In genomic region chr3:49655731-49656285, GRCh38 we compare ENCODE assay signal across 29 cellular contexts.
"Had no signal": no experiment of that assay in that cellular context is flagged by ENCODE, and none has a peak within 500 bp of the region (broad histone marks: within the 10 kb centered on the region; RNA-seq: fewer than 3 reads in every experiment).

No MANE protein-coding gene starts in this region.

- H3K4me3 Mint-ChIP-seq: activated CD4-positive, alpha-beta memory T cell treated with anti-CD3 and anti-CD28 coated beads for 36 hours; activated CD4-positive, alpha-beta T cell treated with anti-CD3 and anti-CD28 coated beads for 36 hours; activated CD4-positive, alpha-beta T cell treated with anti-CD3 and anti-CD28 coated beads, Interleukin-2, amount 10 ng/mL, durations not matched to agents 24 days and 14 days; activated CD8-positive, alpha-beta T cell treated with anti-CD3 and anti-CD28 coated beads, Interleukin-2, amount 10 ng/mL, durations not matched to agents 7 days and 5 days; activated naive CD4-positive, alpha-beta T cell treated with anti-CD3 and anti-CD28 coated beads, Interleukin-2, amount 10 ng/mL, durations not matched to agents 7 days and 5 days; activated naive CD8-positive, alpha-beta T cell treated with anti-CD3 and anti-CD28 coated beads, Interleukin-2, amount 10 ng/mL, durations not matched to agents 7 days and 5 days; activated T-cell treated with anti-CD3 and anti-CD28 coated beads, Interleukin-2, amount 50 U/mL, for 24 hours; activated T-cell treated with anti-CD3 and anti-CD28 coated beads, Interleukin-2, amount 50 U/mL, for 72 hours; central memory CD8-positive, alpha-beta T cell; dendritic cell treated with granulocyte-macrophage colony-stimulating factor and Interleukin-4, amounts not matched to agents 40 ng/mL and 50 ng/mL, for 4 days had no signal

- H3K27me3 ChIP-seq: brain microvascular endothelial cell had no signal

- H3K27me3 Mint-ChIP-seq: activated CD4-positive, alpha-beta memory T cell treated with anti-CD3 and anti-CD28 coated beads for 36 hours; activated T-cell treated with anti-CD3 and anti-CD28 coated beads, Interleukin-2, amount 50 U/mL, for 24 hours; central memory CD8-positive, alpha-beta T cell had no signal

- H3K4me3 ChIP-seq: coronary artery, esophagus squamous epithelium, gastroesophageal sphincter had no signal

- H3K36me3 ChIP-seq: brain microvascular endothelial cell, esophagus squamous epithelium, gastroesophageal sphincter had no signal

- H3K36me3 Mint-ChIP-seq: activated CD4-positive, alpha-beta memory T cell treated with anti-CD3 and anti-CD28 coated beads for 36 hours; activated naive CD4-positive, alpha-beta T cell treated with anti-CD3 and anti-CD28 coated beads, Interleukin-2, amount 10 ng/mL, durations not matched to agents 7 days and 5 days; activated naive CD4-positive, alpha-beta T cell treated with anti-CD3 and anti-CD28 coated beads, Interleukin-2, amount 50 U/mL, for 72 hours; activated naive CD8-positive, alpha-beta T cell treated with anti-CD3 and anti-CD28 coated beads, Interleukin-2, amount 10 ng/mL, durations not matched to agents 7 days and 5 days had no signal

- H3K27ac ChIP-seq: brain microvascular endothelial cell, coronary artery, epithelial cell of prostate, esophagus squamous epithelium, gastroesophageal sphincter had no signal

- DNase-seq: activated CD4-positive, alpha-beta memory T cell treated with anti-CD3 and anti-CD28 coated beads for 36 hours; activated CD4-positive, alpha-beta T cell treated with anti-CD3 and anti-CD28 coated beads for 36 hours; activated CD4-positive, alpha-beta T cell treated with anti-CD3 and anti-CD28 coated beads, Interleukin-2, amount 10 ng/mL, durations not matched to agents 24 days and 14 days; activated CD4-positive, CD25-positive, alpha-beta regulatory T cell; activated CD4-positive, CD25-positive, alpha-beta regulatory T cell treated with anti-CD3 and anti-CD28 coated beads, Interleukin-2, amount 50 U/mL, for 72 hours; activated CD8-positive, alpha-beta memory T cell treated with anti-CD3 and anti-CD28 coated beads, Interleukin-2, amount 50 U/mL, for 48 hours; activated CD8-positive, alpha-beta T cell treated with anti-CD3 and anti-CD28 coated beads, Interleukin-2, amount 10 ng/mL, durations not matched to agents 7 days and 5 days; activated gamma-delta T cell; activated naive CD4-positive, alpha-beta T cell; activated naive CD4-positive, alpha-beta T cell treated with anti-CD3 and anti-CD28 coated beads, Interleukin-2, amount 10 ng/mL, durations not matched to agents 7 days and 5 days; activated naive CD8-positive, alpha-beta T cell treated with anti-CD3 and anti-CD28 coated beads, Interleukin-2, amount 10 ng/mL, durations not matched to agents 7 days and 5 days; activated T-cell treated with anti-CD3 and anti-CD28 coated beads for 4 hours; activated T-cell treated with anti-CD3 and anti-CD28 coated beads, Interleukin-2, amount 50 U/mL, for 24 hours; activated T-cell treated with anti-CD3 and anti-CD28 coated beads, Interleukin-2, amount 50 U/mL, for 72 hours; brain microvascular endothelial cell; effector CD8-positive, alpha-beta T cell; esophagus squamous epithelium; foreskin melanocyte; T-helper 2 cell had no signal

- H3K9me3 Mint-ChIP-seq: activated CD4-positive, alpha-beta memory T cell treated with anti-CD3 and anti-CD28 coated beads for 36 hours; activated CD4-positive, alpha-beta T cell treated with anti-CD3 and anti-CD28 coated beads, Interleukin-2, amount 10 ng/mL, durations not matched to agents 24 days and 14 days; activated naive CD4-positive, alpha-beta T cell treated with anti-CD3 and anti-CD28 coated beads, Interleukin-2, amount 10 ng/mL, durations not matched to agents 7 days and 5 days; activated naive CD4-positive, alpha-beta T cell treated with anti-CD3 and anti-CD28 coated beads, Interleukin-2, amount 50 U/mL, for 72 hours; activated naive CD8-positive, alpha-beta T cell treated with anti-CD3 and anti-CD28 coated beads, Interleukin-2, amount 10 ng/mL, durations not matched to agents 7 days and 5 days; activated T-cell treated with anti-CD3 and anti-CD28 coated beads, Interleukin-2, amount 50 U/mL, for 24 hours; activated T-cell treated with anti-CD3 and anti-CD28 coated beads, Interleukin-2, amount 50 U/mL, for 72 hours; central memory CD8-positive, alpha-beta T cell; dendritic cell treated with granulocyte-macrophage colony-stimulating factor and Interleukin-4, amounts not matched to agents 40 ng/mL and 50 ng/mL, for 4 days had no signal

- ATAC-seq: activated CD4-positive, alpha-beta T cell treated with anti-CD3 and anti-CD28 coated beads for 36 hours; activated CD8-positive, alpha-beta T cell treated with anti-CD3 and anti-CD28 coated beads, Interleukin-2, amount 10 ng/mL, durations not matched to agents 7 days and 5 days; activated naive CD4-positive, alpha-beta T cell treated with anti-CD3 and anti-CD28 coated beads, Interleukin-2, amount 50 U/mL, for 72 hours; activated T-cell treated with anti-CD3 and anti-CD28 coated beads, Interleukin-2, amount 50 U/mL, for 72 hours; gastroesophageal sphincter had no signal

- H3K27ac Mint-ChIP-seq: activated CD4-positive, alpha-beta memory T cell treated with anti-CD3 and anti-CD28 coated beads for 36 hours; activated CD4-positive, alpha-beta T cell treated with anti-CD3 and anti-CD28 coated beads for 36 hours; activated CD4-positive, alpha-beta T cell treated with anti-CD3 and anti-CD28 coated beads, Interleukin-2, amount 10 ng/mL, durations not matched to agents 24 days and 14 days; activated CD8-positive, alpha-beta T cell treated with anti-CD3 and anti-CD28 coated beads, Interleukin-2, amount 10 ng/mL, durations not matched to agents 7 days and 5 days; activated naive CD4-positive, alpha-beta T cell treated with anti-CD3 and anti-CD28 coated beads, Interleukin-2, amount 10 ng/mL, durations not matched to agents 7 days and 5 days; activated naive CD4-positive, alpha-beta T cell treated with anti-CD3 and anti-CD28 coated beads, Interleukin-2, amount 50 U/mL, for 72 hours; activated naive CD8-positive, alpha-beta T cell treated with anti-CD3 and anti-CD28 coated beads, Interleukin-2, amount 10 ng/mL, durations not matched to agents 7 days and 5 days; activated T-cell treated with anti-CD3 and anti-CD28 coated beads, Interleukin-2, amount 50 U/mL, for 24 hours; activated T-cell treated with anti-CD3 and anti-CD28 coated beads, Interleukin-2, amount 50 U/mL, for 72 hours; dendritic cell treated with granulocyte-macrophage colony-stimulating factor and Interleukin-4, amounts not matched to agents 40 ng/mL and 50 ng/mL, for 4 days had no signal

- H3K9me3 ChIP-seq: esophagus squamous epithelium, gastroesophageal sphincter had no signal

- FAIRE-seq: astrocyte, bronchial epithelial cell, endometrium, endothelial cell of umbilical vein had no signal

- H3K4me1 Mint-ChIP-seq: activated CD4-positive, alpha-beta T cell treated with anti-CD3 and anti-CD28 coated beads for 36 hours; activated CD4-positive, alpha-beta T cell treated with anti-CD3 and anti-CD28 coated beads, Interleukin-2, amount 10 ng/mL, durations not matched to agents 24 days and 14 days; activated naive CD4-positive, alpha-beta T cell treated with anti-CD3 and anti-CD28 coated beads, Interleukin-2, amount 10 ng/mL, durations not matched to agents 7 days and 5 days; central memory CD8-positive, alpha-beta T cell had no signal
